In genomic region chr7:157177333-157177993, GRCh38 we compare ENCODE assay signal across 19 cellular contexts. TPM values are rescaled to one million over a fixed set of nuclear protein-coding genes. Genes with fewer than 3 reads are reported as not detected.
DNase-seq lines count a peak whose midpoint lies in the region; ATAC-seq, FAIRE-seq and TF ChIP-seq lines count a peak whose summit lies in the region.
"Had no signal": no experiment of that assay in that cellular context is flagged by ENCODE, and none has a peak within 500 bp of the region (broad histone marks: within the 10 kb centered on the region; RNA-seq: fewer than 3 reads in every experiment).

No MANE protein-coding gene starts in this region.

- H3K4me2 ChIP-seq in H9 (ENCODE audit: insufficient read depth, insufficient read length, low read length) (no peak overlapping the region), K562 (ENCODE audit: insufficient read depth, low read length) (no peak overlapping the region), hepatocyte (no peak overlapping the region)
- H3K4me2 ChIP-seq: BLaER1 had no signal

- no peak overlapping the region for H2AK5ac ChIP-seq in H9 (ENCODE audit: insufficient read length, low read length)

- H4K5ac ChIP-seq in H9 (ENCODE audit: insufficient read length, low read depth, low read length), result no peak overlapping the region

- H3K27me3 Mint-ChIP-seq in activated T-cell treated with anti-CD3 and anti-CD28 coated beads, Interleukin-2, amount 50 U/mL, for 24 hours, result no peaks in the 10 kb centered on the region
- no peaks in the 10 kb centered on the region for H3K27me3 Mint-ChIP-seq in activated T-cell treated with anti-CD3 and anti-CD28 coated beads, Interleukin-2, amount 50 U/mL, for 4 hours (ENCODE audit: low read depth)
- no peaks in the 10 kb centered on the region for H3K27me3 Mint-ChIP-seq in H9 (ENCODE audit: low read depth)

- H3K9me3 ChIP-seq in H9 (ENCODE audit: control insufficient read depth, low read depth, low read length) (no peaks in the 10 kb centered on the region), K562 (replicated peaks; ENCODE audit: control insufficient read depth, insufficient read depth, low read depth, low read length) (no peaks in the 10 kb centered on the region), hepatocyte (ENCODE audit: low read depth) (no peaks in the 10 kb centered on the region)
- H3K9me3 ChIP-seq: BLaER1 had no signal

- no peak overlapping the region for H3K18ac ChIP-seq in H9 (ENCODE audit: insufficient read length, low read depth, low read length)

- H2BK20ac ChIP-seq in H9 (ENCODE audit: low read depth, low read length, poor library complexity, severe bottlenecking), result no peak overlapping the region

- TF ChIP-seq POLR2A in K562 (conservative IDR thresholded peaks at IDR 0.05), result no peak

- no peak overlapping the region for H2BK120ac ChIP-seq in H9 (ENCODE audit: low read depth, low read length, poor library complexity, severe bottlenecking)

- FAIRE-seq in K562 (lab: Jason Lieb, UNC), result no peak
- FAIRE-seq: H1, HTR-8/SVneo had no signal

- peaks cover 2% of the 10 kb centered on the region for H3K79me1 ChIP-seq in H9 (ENCODE audit: insufficient read depth, low read depth, low read length, poor library complexity, severe bottlenecking)

- intact Hi-C loops in K562 (cut with micrococcal nuclease), result no loop called here

- no peak for ATAC-seq in activated T-cell treated with anti-CD3 and anti-CD28 coated beads, Interleukin-2, amount 50 U/mL, for 4 hours
- ATAC-seq in K562, result no peak
- ATAC-seq in stimulated activated naive CD8-positive, alpha-beta T cell treated with anti-CD3 and anti-CD28 coated beads, Interleukin-15, Interleukin-2, amounts not matched to agents 100 U/mL and 50 U/mL, for 24 hours, result no peak
- ATAC-seq in HG02884 (IDR thresholded peaks at IDR 0.05; ENCODE audit: unreplicated experiment), result no peak
- no peak for ATAC-seq in GM18517 (IDR thresholded peaks at IDR 0.05; ENCODE audit: unreplicated experiment)
- ATAC-seq: CD8-positive, alpha-beta T cell had no signal

- H3K4me1 ChIP-seq in H9 (ENCODE audit: insufficient read depth, low read length) (no peaks in the 10 kb centered on the region), K562 (replicated peaks in 1 of 2; ENCODE audit: control insufficient read depth in 2 of 2, insufficient read depth in 2 of 2, low read length in 2 of 2) (no peaks in the 10 kb centered on the region), hepatocyte (ENCODE audit: insufficient read depth) (no peaks in the 10 kb centered on the region)
- H3K4me1 ChIP-seq: BLaER1 had no signal

- H3K4me3 ChIP-seq in K562 (no peak overlapping the region), hepatocyte (no peak overlapping the region)
- H3K4me3 ChIP-seq: BLaER1 had no signal

- H2AFZ ChIP-seq in H9 (ENCODE audit: low read length) (no peak overlapping the region), K562 (ENCODE audit: low read depth, low read length) (no peak overlapping the region), hepatocyte (no peak overlapping the region)

- no TSS peak for BruUV-seq in K562 (replicated peaks; lab: Mats Ljungman, UMichigan)

- TF ChIP-seq EP300 in K562 (IDR thresholded peaks at IDR 0.05; ENCODE audit: low read length), result no peak

- no peak overlapping the region for H2BK12ac ChIP-seq in H9 (ENCODE audit: insufficient read length, low read depth, low read length)

- no peak overlapping the region for H4K91ac ChIP-seq in H9 (ENCODE audit: insufficient read length, low read depth, low read length)

- TF ChIP-seq CTCF in H9 (conservative IDR thresholded peaks at IDR 0.05), result no peak
- TF ChIP-seq CTCF in K562 (IDR thresholded peaks at IDR 0.05 in 2 of 3, conservative IDR thresholded peaks at IDR 0.05 in 1 of 3; ENCODE audit: insufficient read depth in 2 of 3, low read depth in 1 of 3, low read length in 3 of 3), result no peak
- TF ChIP-seq CTCF in hepatocyte (IDR thresholded peaks at IDR 0.05; ENCODE audit: poor library complexity), result no peak

- no peak for TF ChIP-seq RAD21 in K562 (CRISPR knock-in tag; conservative IDR thresholded peaks at IDR 0.05 in 1 of 2, IDR thresholded peaks at IDR 0.05 in 1 of 2)

- peaks cover 98% of the 10 kb centered on the region for H3K36me3 ChIP-seq in K562 (ENCODE audit: control insufficient read depth, insufficient read depth, low read length)
- H3K36me3 ChIP-seq in hepatocyte (replicated peaks; ENCODE audit: insufficient read depth, low read depth), result no peaks in the 10 kb centered on the region

- H4K8ac ChIP-seq in H9 (replicated peaks; ENCODE audit: insufficient read length, low read depth, low read length), result no peak overlapping the region

- H2BK15ac ChIP-seq in H9 (ENCODE audit: low read depth, low read length), result no peak overlapping the region

- no CpG with 5 or more reads among the region's 18 CpGs for WGBS in H9 (ENCODE audit: extremely low coverage, insufficient read length, low lambda C conversion rate)
- WGBS in K562 (ENCODE audit: insufficient coverage, low coverage, missing lambda C conversion rate), result 82% methylated on average over 18 of the region's 18 CpGs
- WGBS in hepatocyte (ENCODE audit: low lambda C conversion rate, missing lambda C conversion rate), result 90% methylated on average over 18 of the region's 18 CpGs

- H3K79me2 ChIP-seq in H9 (ENCODE audit: insufficient read depth, low read length) (no peaks in the 10 kb centered on the region), K562 (ENCODE audit: control insufficient read depth, insufficient read depth, low read length) (peaks cover 10% of the 10 kb centered on the region; the same call in 1 of the 3 replicates), hepatocyte (peaks cover 14% of the 10 kb centered on the region)

- no peak for DNase-seq in activated T-cell treated with anti-CD3 and anti-CD28 coated beads, Interleukin-2, amount 50 U/mL, for 24 hours
- DNase-seq in activated T-cell treated with anti-CD3 and anti-CD28 coated beads, Interleukin-2, amount 50 U/mL, for 4 hours, result no peak
- DNase-seq in H9 (no peak), K562 (ENCODE audit: extremely low read depth in 1 of 4, low spot score in 3 of 4) (no peak), hepatocyte (ENCODE audit: low spot score) (no peak)
- DNase-seq in stimulated activated naive CD8-positive, alpha-beta T cell treated with anti-CD3 and anti-CD28 coated beads, Interleukin-15, Interleukin-2, amounts not matched to agents 100 U/mL and 50 U/mL, for 24 hours, result no peak
- DNase-seq: CD8-positive, alpha-beta T cell; DND-41; GDM1; NCI-H1417; NCI-H187 treated with DMSO at 0.1 percent for 48 hours; NCI-H345; NCI-H69 had no signal

- no peak overlapping the region; the same call in 1 of the 2 replicates for H3K14ac ChIP-seq in H9 (ENCODE audit: insufficient read depth, low read length)

- H3K27ac Mint-ChIP-seq in activated T-cell treated with anti-CD3 and anti-CD28 coated beads, Interleukin-2, amount 50 U/mL, for 24 hours, result peak overlapping the region; percentile 40
- peak overlapping the region in 2 of 3 experiments; percentile 50 to 88; a peak in 2 of 7 replicates for H3K27ac Mint-ChIP-seq in H9
- H3K27ac Mint-ChIP-seq: CD8-positive, alpha-beta T cell had no signal

- H3K56ac ChIP-seq in H9 (ENCODE audit: insufficient read length, low read depth, low read length), result no peak overlapping the region

- no peak overlapping the region for H2BK5ac ChIP-seq in H9 (ENCODE audit: insufficient read length, low read length)

- no peak overlapping the region for H3K23ac ChIP-seq in H9 (ENCODE audit: insufficient read length, low read depth, low read length)

- H3K9ac ChIP-seq in H9 (ENCODE audit: extremely low read depth, insufficient read length, low read length) (no peak overlapping the region), K562 (ENCODE audit: insufficient read depth in 1 of 2, low read depth in 2 of 2, low read length in 2 of 2) (peak overlapping the region in 1 of 2 experiments; percentile 36; a peak in 1 of 4 replicates)
- H3K9ac ChIP-seq: BLaER1 had no signal

- no peak overlapping the region for H3T11ph ChIP-seq in H9 (ENCODE audit: low read length)

- H3K27me3 ChIP-seq in H9 (ENCODE audit: insufficient read depth, low read length), result no peaks in the 10 kb centered on the region
- H3K27me3 ChIP-seq in K562 (ENCODE audit: control insufficient read depth in 2 of 2, insufficient read depth in 2 of 2, low read length in 2 of 2), result no peaks in the 10 kb centered on the region
- no peaks in the 10 kb centered on the region for H3K27me3 ChIP-seq in hepatocyte
- H3K27me3 ChIP-seq: BLaER1 had no signal

- no peaks in the 10 kb centered on the region for H3K4me1 Mint-ChIP-seq in activated T-cell treated with anti-CD3 and anti-CD28 coated beads, Interleukin-2, amount 50 U/mL, for 24 hours (ENCODE audit: low read depth)
- H3K4me1 Mint-ChIP-seq in activated T-cell treated with anti-CD3 and anti-CD28 coated beads, Interleukin-2, amount 50 U/mL, for 4 hours (ENCODE audit: low read depth), result no peaks in the 10 kb centered on the region
- H3K4me1 Mint-ChIP-seq in H9, result 0 out of 4 replicates have a peak, but pooled peaks cover 0 to 3% of the 10 kb centered on the region in 2 experiments

- no peaks in the 10 kb centered on the region for H4K20me1 ChIP-seq in H9 (ENCODE audit: control insufficient read depth, insufficient read depth, insufficient read length)
- peaks cover 4% of the 10 kb centered on the region; the same call in 1 of the 2 replicates for H4K20me1 ChIP-seq in K562 (replicated peaks; ENCODE audit: control insufficient read depth, insufficient read depth, low read length)
- H4K20me1 ChIP-seq in hepatocyte (ENCODE audit: insufficient read depth, poor library complexity, severe bottlenecking), result no peaks in the 10 kb centered on the region

- H3K36me3 Mint-ChIP-seq in activated T-cell treated with anti-CD3 and anti-CD28 coated beads, Interleukin-2, amount 50 U/mL, for 24 hours (ENCODE audit: low read depth), result peaks cover 94% of the 10 kb centered on the region
- peaks cover 30% of the 10 kb centered on the region for H3K36me3 Mint-ChIP-seq in activated T-cell treated with anti-CD3 and anti-CD28 coated beads, Interleukin-2, amount 50 U/mL, for 4 hours (ENCODE audit: insufficient read depth)
- H3K36me3 Mint-ChIP-seq in H9 (ENCODE audit: insufficient read depth in 1 of 3, low read depth in 3 of 3), result peaks cover 30 to 82% (median 69%) of the 10 kb centered on the region in 3 experiments; a peak in 6 of 7 replicates

- H3K9me1 ChIP-seq in K562 (ENCODE audit: control insufficient read depth, insufficient read depth, low read length), result peaks cover 3% of the 10 kb centered on the region

- H3K4ac ChIP-seq in H9 (ENCODE audit: low read depth, low read length), result no peak overlapping the region

- in situ Hi-C loops in K562 (cut with MboI), result no loop called here

- H3K9me2 ChIP-seq in hepatocyte (replicated peaks; ENCODE audit: insufficient read depth), result no peaks in the 10 kb centered on the region

- no peaks in the 10 kb centered on the region for H3K23me2 ChIP-seq in H9 (ENCODE audit: insufficient read length, low read depth, low read length, poor library complexity, severe bottlenecking)

- H3K4me3 Mint-ChIP-seq in activated T-cell treated with anti-CD3 and anti-CD28 coated beads, Interleukin-2, amount 50 U/mL, for 24 hours, result no peak overlapping the region
- no peak overlapping the region for H3K4me3 Mint-ChIP-seq in activated T-cell treated with anti-CD3 and anti-CD28 coated beads, Interleukin-2, amount 50 U/mL, for 4 hours
- H3K4me3 Mint-ChIP-seq in H9, result no peak overlapping the region
- H3K4me3 Mint-ChIP-seq: CD8-positive, alpha-beta T cell had no signal

- H3K9me3 Mint-ChIP-seq in activated T-cell treated with anti-CD3 and anti-CD28 coated beads, Interleukin-2, amount 50 U/mL, for 24 hours, result no peaks in the 10 kb centered on the region
- H3K9me3 Mint-ChIP-seq in activated T-cell treated with anti-CD3 and anti-CD28 coated beads, Interleukin-2, amount 50 U/mL, for 4 hours, result no peaks in the 10 kb centered on the region
- H3K9me3 Mint-ChIP-seq in H9, result no peaks in the 10 kb centered on the region
- H3K9me3 Mint-ChIP-seq: CD8-positive, alpha-beta T cell had no signal

- CTCF ChIA-PET in K562 (lab: Yijun Ruan, JAX; ENCODE audit: low intra/inter-chr PET ratio), result no interaction called here

- POLR2A ChIA-PET in K562 (lab: Yijun Ruan, JAX), result interaction anchor here (1.9 kb wide), 1 partner anchor 15 kb away, joined by 8 read pairs; no protein-coding TSS in a partner anchor

- no peak overlapping the region for H3K27ac ChIP-seq in H9 (ENCODE audit: insufficient read length, low read depth, low read length)
- H3K27ac ChIP-seq in K562 (ENCODE audit: extremely low read depth, low read depth, low read length), result no peak overlapping the region
- no peak overlapping the region for H3K27ac ChIP-seq in hepatocyte
- H3K27ac ChIP-seq: BLaER1, RWPE1 had no signal

RNA-seq across cellular contexts. Expression of gene UBE3C, which starts 38.7 kb away (rescaled TPM):
- 10 to 100 TPM; 94.2 to 95.7 (median 94.6) TPM for total RNA-seq in activated T-cell treated with anti-CD3 and anti-CD28 coated beads, Interleukin-2, amount 50 U/mL, for 4 hours
- total RNA-seq in H9 (2021) (59.4 and 63.3 TPM in 2 replicates), K562 (2014; rRNA removed) (75.4 and 80.9 TPM in 2 replicates), K562 (2014; rRNA removed; fragmentation: Illumina TruSeq; extraction: Trizol) (91.7 and 99.0 TPM in 2 replicates), K562 (2015; rRNA removed; fragmentation: Illumina TruSeq; extraction: Trizol) (75.4 and 84.7 TPM in 2 replicates), K562 (2021) (76.0 and 76.4 TPM in 2 replicates), hepatocyte (66.3 and 72.6 TPM in 2 replicates)
- total RNA-seq in K562 (2011; cell fraction: chromatin; rRNA removed; ENCODE audit: low replicate concordance), result 288 and 606 TPM in 2 replicates
- 128 and 147 TPM in 2 replicates for total RNA-seq in K562 (2011; cell fraction: nucleolus; rRNA removed)
- 296 and 333 TPM in 2 replicates for total RNA-seq in K562 (2011; cell fraction: nucleoplasm; rRNA removed)
- polyA plus RNA-seq in K562 (2011; rRNA removed) (45.4 and 81.4 TPM in 2 replicates), K562 (2014; fragmentation: Illumina TruSeq; extraction: Trizol) (59.8 and 66.9 TPM in 2 replicates), K562 (2014; fragmentation: Nextera tagmentation; extraction: Ambion mirVana) (10 to 100 TPM in 1 of 2 experiments, 1 to 10 TPM in 1; 9.6 to 15.3 TPM), K562 (2014; rRNA removed) (58.0 and 61.9 TPM in 2 replicates), hepatocyte (19.4 and 24.6 TPM in 2 replicates)
- 39.7 and 40.3 TPM in 2 replicates for polyA plus RNA-seq in K562 (2011; cell fraction: cytosol; rRNA removed)
- polyA plus RNA-seq in K562 (2011; cell fraction: nucleus; rRNA removed), result 38.6 and 55.2 TPM in 2 replicates
- 38.5 and 40.4 TPM in 2 replicates for polyA plus RNA-seq in K562 (2012)
- polyA minus RNA-seq in K562 (2011; rRNA and poly(A)+ RNA removed), result 123 and 152 TPM in 2 replicates
- 44.5 and 80.8 TPM in 2 replicates for polyA minus RNA-seq in K562 (2011; cell fraction: cytosol; rRNA and poly(A)+ RNA removed)
- 96.0 and 102 TPM in 2 replicates for polyA minus RNA-seq in K562 (2011; cell fraction: nucleus; rRNA and poly(A)+ RNA removed)
